In genomic region chr2:18176679-18177215, GRCh38 we compare ENCODE assay signal across 27 cellular contexts.
"Had no signal": no experiment of that assay in that cellular context is flagged by ENCODE, and none has a peak within 500 bp of the region (broad histone marks: within the 10 kb centered on the region; RNA-seq: fewer than 3 reads in every experiment).

No MANE protein-coding gene starts in this region.

- H3K4me1 Mint-ChIP-seq: mesothelial cell of epicardium had no signal

- H3K4me3 ChIP-seq: colonic mucosa, esophagus squamous epithelium, gastrocnemius medialis, heart right ventricle, left lung, lower lobe of right lung, mucosa of descending colon had no signal

- H3K27me3 ChIP-seq: colonic mucosa, gastrocnemius medialis, heart right ventricle, left lung had no signal

- H3K36me3 ChIP-seq: colonic mucosa, esophagus squamous epithelium, gastrocnemius medialis, heart right ventricle, left lung, lower lobe of right lung had no signal

- H3K4me3 Mint-ChIP-seq: dendritic cell treated with granulocyte-macrophage colony-stimulating factor and Interleukin-4, amounts not matched to agents 40 ng/mL and 50 ng/mL, for 4 days; effector memory CD8-positive, alpha-beta T cell; endodermal cell; mesothelial cell of epicardium had no signal

- H3K27ac Mint-ChIP-seq: dendritic cell treated with granulocyte-macrophage colony-stimulating factor and Interleukin-4, amounts not matched to agents 40 ng/mL and 50 ng/mL, for 4 days; effector memory CD8-positive, alpha-beta T cell; endodermal cell; mesothelial cell of epicardium had no signal

- DNase-seq: colonic mucosa; cortex of kidney; effector CD8-positive, alpha-beta T cell; effector memory CD8-positive, alpha-beta T cell; endodermal cell; erythroblast; esophagus squamous epithelium; foreskin fibroblast; foreskin melanocyte; gastrocnemius medialis; glutamatergic neuron; head of caudate nucleus; heart right ventricle; hippocampal formation; left cardiac atrium; left lung; left ventricle myocardium superior; lower lobe of right lung; mesenchymal stem cell; mucosa of descending colon had no signal

- H3K36me3 Mint-ChIP-seq: mesothelial cell of epicardium had no signal

- H3K27me3 Mint-ChIP-seq: dendritic cell treated with granulocyte-macrophage colony-stimulating factor and Interleukin-4, amounts not matched to agents 40 ng/mL and 50 ng/mL, for 4 days; effector memory CD8-positive, alpha-beta T cell had no signal

- ATAC-seq: effector memory CD8-positive, alpha-beta T cell; esophagus mucosa; gastrocnemius medialis; heart right ventricle; left cardiac atrium; left lung; left ventricle myocardium superior; lower lobe of right lung; mucosa of descending colon had no signal

- H3K4me1 ChIP-seq: colonic mucosa, esophagus squamous epithelium had no signal

- FAIRE-seq: endometrium, islet of Langerhans, keratinocyte had no signal

- H3K27ac ChIP-seq: colonic mucosa, epithelial cell of prostate, esophagus squamous epithelium, gastrocnemius medialis, heart right ventricle, left lung, lower lobe of right lung had no signal

- H3K9me3 Mint-ChIP-seq: dendritic cell treated with granulocyte-macrophage colony-stimulating factor and Interleukin-4, amounts not matched to agents 40 ng/mL and 50 ng/mL, for 4 days; effector memory CD8-positive, alpha-beta T cell; endodermal cell; mesothelial cell of epicardium had no signal

- H3K9me3 ChIP-seq: colonic mucosa, esophagus squamous epithelium, gastrocnemius medialis, heart right ventricle, left lung, lower lobe of right lung, mucosa of descending colon had no signal
